21 cellular contexts compared by ENCODE assay signal in the genomic region with DNA sequence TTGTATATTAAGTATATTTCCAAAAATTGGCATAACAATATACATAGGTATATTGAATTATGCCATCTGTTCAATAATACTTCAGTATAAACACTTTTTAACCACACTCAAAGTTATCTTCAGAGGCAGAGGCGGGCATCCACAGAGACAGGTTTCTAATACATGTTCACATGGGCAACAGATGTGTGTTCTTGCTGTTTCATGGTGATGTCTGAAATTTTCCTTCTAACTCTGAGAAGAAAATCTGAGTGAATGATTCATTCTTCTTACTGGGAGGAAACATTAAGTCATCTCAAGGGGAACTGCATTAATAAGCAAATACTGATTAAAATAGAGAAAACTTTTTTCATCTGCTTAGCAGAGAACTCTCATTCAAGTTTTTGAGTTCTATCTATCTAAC.
A peak's percentile ranks its signal among the peaks of the same experiment; 100 is the strongest.
DNase-seq lines count a peak whose midpoint lies in the region; ATAC-seq and TF ChIP-seq lines count a peak whose summit lies in the region.
"Had no signal": no experiment of that assay in that cellular context is flagged by ENCODE, and none has a peak within 500 bp of the region (broad histone marks: within the 10 kb centered on the region; RNA-seq: fewer than 3 reads in every experiment).

No MANE protein-coding gene starts in this region.

- H3K36me3 ChIP-seq in heart right ventricle: no peaks in the 10 kb centered on the region
- H3K36me3 ChIP-seq: tibial artery had no signal

- intact Hi-C loops in heart right ventricle (cut with DNase I): no loop called here

- TF ChIP-seq CTCF in heart right ventricle (IDR thresholded peaks at IDR 0.05): no peak

- no peak overlapping the region for H3K4me3 ChIP-seq in heart right ventricle
- H3K4me3 ChIP-seq: tibial artery had no signal

- no peak overlapping the region for H3K27ac ChIP-seq in heart right ventricle
- H3K27ac ChIP-seq: C4-2B, tibial artery had no signal

- H3K9me3 ChIP-seq in heart right ventricle: no peaks in the 10 kb centered on the region
- H3K9me3 ChIP-seq: tibial artery had no signal

- ATAC-seq in HG02840 (IDR thresholded peaks at IDR 0.05; ENCODE audit: low FRiP score, unreplicated experiment): no peak
- ATAC-seq in heart right ventricle: no peak
- ATAC-seq: activated CD4-positive, CD25-positive, alpha-beta regulatory T cell treated with anti-CD3 and anti-CD28 coated beads, Interleukin-2, amount 50 U/mL, for 24 hours; left cardiac atrium; stimulated activated naive CD8-positive, alpha-beta T cell treated with anti-CD3 and anti-CD28 coated beads, Interleukin-15, Interleukin-2, amounts not matched to agents 100 U/mL and 50 U/mL, for 24 hours had no signal

- no peaks in the 10 kb centered on the region for H3K27me3 ChIP-seq in heart right ventricle
- H3K27me3 ChIP-seq: tibial artery had no signal

- DNase-seq in AG08396 (ENCODE audit: low spot score): peak; percentile 21
- DNase-seq in HCEC 1CT: peak; percentile 77
- DNase-seq in astrocyte of the hippocampus (ENCODE audit: low read depth, low spot score): peak; percentile 3
- DNase-seq in iris pigment epithelial cell (ENCODE audit: low read depth): peak; percentile 66
- no peak for DNase-seq in activated CD4-positive, alpha-beta T cell treated with anti-CD3 and anti-CD28 coated beads for 1 hour
- no peak for DNase-seq in SKM-1 (lab: John Stamatoyannopoulos, UW; ENCODE audit: unreplicated experiment)
- DNase-seq in heart right ventricle: no peak
- DNase-seq: activated T-cell treated with anti-CD3 and anti-CD28 coated beads, Interleukin-2, amount 50 U/mL, for 24 hours; amygdala; central memory CD4-positive, alpha-beta T cell; H7; left cardiac atrium; MV-4-11; NCI-H748 treated with DMSO at 0.1 percent for 48 hours; nucleus accumbens; stimulated activated CD4-positive, alpha-beta T cell treated with anti-CD3 and anti-CD28 coated beads, Interleukin-4, amount 100 ng/mL, for 4 hours; stimulated activated naive CD8-positive, alpha-beta T cell treated with anti-CD3 and anti-CD28 coated beads, Interleukin-15, Interleukin-2, amounts not matched to agents 100 U/mL and 50 U/mL, for 24 hours; tibial artery had no signal

- H3K4me1 ChIP-seq in heart right ventricle: no peaks in the 10 kb centered on the region
- H3K4me1 ChIP-seq: tibial artery had no signal

- WGBS in heart right ventricle, 2 donors: 70 to 85% methylated on average over 1 of the region's 1 CpG

Comparison
In these comparisons a context has a peak if more than half of its experiments do, and no peak if none do; other contexts are left out.
1. DNase-seq: peak in AG08396 (single experiment), HCEC 1CT (single experiment), astrocyte of the hippocampus (single experiment) and iris pigment epithelial cell (single experiment); none in activated CD4-positive, alpha-beta T cell treated with anti-CD3 and anti-CD28 coated beads for 1 hour (single experiment), SKM-1 (single experiment) and heart right ventricle (0 of 2).